ENCODE assay signal across 28 cellular contexts in genomic region chr16:8127096-8127495, GRCh38.
DNase-seq lines count a peak whose midpoint lies in the region; ATAC-seq, FAIRE-seq and TF ChIP-seq lines count a peak whose summit lies in the region.
"Had no signal": no experiment of that assay in that cellular context is flagged by ENCODE, and none has a peak within 500 bp of the region (broad histone marks: within the 10 kb centered on the region; RNA-seq: fewer than 3 reads in every experiment).

No MANE protein-coding gene starts in this region.

- H3K23me2 ChIP-seq in H1 (ENCODE audit: low read depth, low read length): no peaks in the 10 kb centered on the region

- ATAC-seq in left ventricle myocardium superior (no peak), HG03097 (IDR thresholded peaks at IDR 0.05; ENCODE audit: low FRiP score, unreplicated experiment) (no peak)
- no peak for ATAC-seq in natural killer cell treated with Interleukin-12 subunit alpha and Interleukin-12 subunit beta and Interleukin-15 and Interleukin-18, amount 100 ng/mL, for 72 hours
- ATAC-seq: GM12878 had no signal

- TF ChIP-seq EP300 in H1 (IDR thresholded peaks at IDR 0.05; ENCODE audit: borderline replicate concordance in 1 of 2, low read depth in 2 of 2, low read length in 2 of 2): no peak

- H2BK5ac ChIP-seq in H1 (ENCODE audit: low read depth, low read length): no peak overlapping the region

- H2BK15ac ChIP-seq in H1 (ENCODE audit: low read length): no peak overlapping the region

- peaks cover 9% of the 10 kb centered on the region for H3K27me3 Mint-ChIP-seq in nephron progenitor cell (ENCODE audit: low read depth, poor library complexity)
- no peaks in the 10 kb centered on the region for H3K27me3 Mint-ChIP-seq in natural killer cell treated with Interleukin-12 subunit alpha and Interleukin-12 subunit beta and Interleukin-15 and Interleukin-18, amount 100 ng/mL, for 72 hours
- H3K27me3 Mint-ChIP-seq: CD4-positive, alpha-beta memory T cell; CD4-positive, CD25-positive, alpha-beta regulatory T cell; CD8-positive, alpha-beta memory T cell had no signal

- no peak for TF ChIP-seq POLR2A in H1 (IDR thresholded peaks at IDR 0.05; ENCODE audit: control extremely low read depth in 1 of 2, low read depth in 2 of 2, low read length in 2 of 2)

- no peak overlapping the region for H3K4me3 ChIP-seq in H1 (ENCODE audit: extremely low read depth in 1 of 4, insufficient read depth in 2 of 4, low read depth in 3 of 4, low read length in 4 of 4)
- H3K4me3 ChIP-seq: BLaER1, GM12878 had no signal

- TF ChIP-seq RAD21 in H1 (IDR thresholded peaks at IDR 0.05 in 1 of 2, conservative IDR thresholded peaks at IDR 0.05 in 1 of 2; ENCODE audit: low read depth in 2 of 2, low read length in 2 of 2): no peak

- H3K27me3 ChIP-seq in H1 (replicated peaks in 1 of 4; ENCODE audit: control insufficient read depth in 3 of 4, extremely low read depth in 1 of 4, insufficient read depth in 3 of 4, low read length in 3 of 4): no peaks in the 10 kb centered on the region
- H3K27me3 ChIP-seq: BE2C, BLaER1 had no signal

- H4K5ac ChIP-seq in H1 (ENCODE audit: insufficient read length, low read depth, low read length): no peak overlapping the region

- H3K27ac Mint-ChIP-seq in nephron progenitor cell: peak overlapping the region; percentile 83
- H3K27ac Mint-ChIP-seq in natural killer cell treated with Interleukin-12 subunit alpha and Interleukin-12 subunit beta and Interleukin-15 and Interleukin-18, amount 100 ng/mL, for 72 hours: no peak overlapping the region
- H3K27ac Mint-ChIP-seq: CD14-positive monocyte; CD4-positive, alpha-beta memory T cell; CD4-positive, CD25-positive, alpha-beta regulatory T cell; CD8-positive, alpha-beta memory T cell had no signal

- H3K18ac ChIP-seq in H1 (ENCODE audit: extremely low read depth, low read length): no peak overlapping the region

- TF ChIP-seq CTCF in H1 (IDR thresholded peaks at IDR 0.05; ENCODE audit: control extremely low read depth in 1 of 3, insufficient read depth in 1 of 3, low read depth in 1 of 3, low read length in 3 of 3): no peak
- no peak for TF ChIP-seq CTCF in nephron progenitor cell (IDR thresholded peaks at IDR 0.05)

- H3K56ac ChIP-seq in H1 (replicated peaks; ENCODE audit: insufficient read length, low read depth, low read length): no peak overlapping the region

- 94% methylated on average over 10 of the region's 10 CpGs; no CpG with 5 or more reads in 1 of the 2 experiments for WGBS in H1 (ENCODE audit: extremely low coverage in 1 of 2, insufficient coverage in 1 of 2, insufficient read length in 1 of 2, insufficient replicate concordance in 2 of 2, low coverage in 1 of 2, low lambda C conversion rate in 2 of 2, missing lambda C conversion rate in 1 of 2), 2 experiments

- H3K9me3 ChIP-seq in H1 (ENCODE audit: insufficient read depth in 2 of 2, low read depth in 1 of 2, low read length in 1 of 2): peaks cover 3 to 7% of the 10 kb centered on the region in 2 experiments; a peak in 1 of 4 replicates
- H3K9me3 ChIP-seq: BE2C, BLaER1 had no signal

- CTCF ChIA-PET in H1 (lab: Charles Lee; ENCODE audit: partially characterized antibody): no interaction called here

- no peak overlapping the region for H3K14ac ChIP-seq in H1 (ENCODE audit: insufficient read length)

- peaks cover 10% of the 10 kb centered on the region for H3K9me3 Mint-ChIP-seq in nephron progenitor cell
- peaks cover 12% of the 10 kb centered on the region for H3K9me3 Mint-ChIP-seq in natural killer cell treated with Interleukin-12 subunit alpha and Interleukin-12 subunit beta and Interleukin-15 and Interleukin-18, amount 100 ng/mL, for 72 hours

- peaks cover 27% of the 10 kb centered on the region for H3K4me1 Mint-ChIP-seq in nephron progenitor cell
- no peaks in the 10 kb centered on the region for H3K4me1 Mint-ChIP-seq in natural killer cell treated with Interleukin-12 subunit alpha and Interleukin-12 subunit beta and Interleukin-15 and Interleukin-18, amount 100 ng/mL, for 72 hours (ENCODE audit: low read depth in 2 of 2)
- H3K4me1 Mint-ChIP-seq: CD14-positive monocyte; CD4-positive, alpha-beta memory T cell; CD4-positive, CD25-positive, alpha-beta regulatory T cell; CD8-positive, alpha-beta memory T cell had no signal

- intact Hi-C loops in left ventricle myocardium superior (cut with micrococcal nuclease): no loop called here

- DNase-seq in H1 (ENCODE audit: low read depth in 1 of 2, low spot score in 2 of 2): no peak
- DNase-seq in nephron progenitor cell: no peak
- DNase-seq in retina: peak; percentile 26
- DNase-seq in left ventricle myocardium superior: no peak
- DNase-seq in natural killer cell treated with Interleukin-12 subunit alpha and Interleukin-12 subunit beta and Interleukin-15 and Interleukin-18, amount 100 ng/mL, for 72 hours (ENCODE audit: low spot score): no peak
- DNase-seq in NCI-H1092 treated with DMSO at 0.1 percent for 48 hours (lab: John Stamatoyannopoulos, UW): no peak
- DNase-seq: 8988T; ACHN; BE2C; C1 segment of cervical spinal cord; CD4-positive, alpha-beta memory T cell; CD4-positive, CD25-positive, alpha-beta regulatory T cell; CD8-positive, alpha-beta memory T cell; COR-L47; DMS 273 treated with DMSO at 0.1 percent for 48 hours; DMS153; DMS53; DMS79; DND-41; EL; GDM1 had no signal

- POLR2A ChIA-PET in H1 (lab: Charles Lee; ENCODE audit: partially characterized antibody): no interaction called here

- no peak overlapping the region for H3K27ac ChIP-seq in H1 (ENCODE audit: low read depth, low read length)
- H3K27ac ChIP-seq: BLaER1 had no signal

- H2AK5ac ChIP-seq in H1 (ENCODE audit: low read depth, low read length): no peak overlapping the region

- no peak overlapping the region for H2BK12ac ChIP-seq in H1 (ENCODE audit: low read depth, low read length)

- H4K8ac ChIP-seq in H1 (ENCODE audit: extremely low read depth, insufficient read depth, low read length): peak overlapping the region; percentile 36; the same call in 1 of the 2 replicates

- H2AFZ ChIP-seq in H1 (ENCODE audit: low read length): no peak overlapping the region

- no peak overlapping the region for H3K9ac ChIP-seq in H1 (replicated peaks in 1 of 4; ENCODE audit: extremely low read depth in 1 of 4, low read depth in 3 of 4, low read length in 3 of 4)
- H3K9ac ChIP-seq: BLaER1 had no signal

- no peak for FAIRE-seq in H1 (lab: Jason Lieb, UNC)
- FAIRE-seq: A204.1, GM12878, GM12892, GM18507 had no signal

- no peaks in the 10 kb centered on the region for H3K79me1 ChIP-seq in H1 (ENCODE audit: low read depth, low read length)

- H2BK120ac ChIP-seq in H1 (replicated peaks; ENCODE audit: low read depth, low read length): no peak overlapping the region

- no peak overlapping the region for H3K4me3 Mint-ChIP-seq in nephron progenitor cell
- no peak overlapping the region for H3K4me3 Mint-ChIP-seq in natural killer cell treated with Interleukin-12 subunit alpha and Interleukin-12 subunit beta and Interleukin-15 and Interleukin-18, amount 100 ng/mL, for 72 hours
- H3K4me3 Mint-ChIP-seq: CD14-positive monocyte; CD4-positive, alpha-beta memory T cell; CD4-positive, CD25-positive, alpha-beta regulatory T cell; CD8-positive, alpha-beta memory T cell had no signal

- H3K79me2 ChIP-seq in H1 (ENCODE audit: control insufficient read depth in 1 of 2, insufficient read depth in 2 of 2, low read length in 2 of 2): no peaks in the 10 kb centered on the region

- H4K91ac ChIP-seq in H1 (replicated peaks; ENCODE audit: insufficient read length, low read length): no peak overlapping the region

- no peaks in the 10 kb centered on the region for H4K20me1 ChIP-seq in H1 (replicated peaks in 1 of 2; ENCODE audit: control insufficient read depth in 1 of 2, insufficient read depth in 2 of 2, low read length in 2 of 2)
- H4K20me1 ChIP-seq: BLaER1 had no signal

- H3K36me3 Mint-ChIP-seq in nephron progenitor cell (ENCODE audit: low read depth): no peaks in the 10 kb centered on the region
- peaks cover 4% of the 10 kb centered on the region for H3K36me3 Mint-ChIP-seq in natural killer cell treated with Interleukin-12 subunit alpha and Interleukin-12 subunit beta and Interleukin-15 and Interleukin-18, amount 100 ng/mL, for 72 hours
- H3K36me3 Mint-ChIP-seq: CD14-positive monocyte; CD4-positive, alpha-beta memory T cell; CD4-positive, CD25-positive, alpha-beta regulatory T cell; CD8-positive, alpha-beta memory T cell had no signal

- no peaks in the 10 kb centered on the region for H3K36me3 ChIP-seq in H1 (ENCODE audit: control insufficient read depth in 2 of 4, insufficient read depth in 4 of 4, low read length in 3 of 4)
- H3K36me3 ChIP-seq: BE2C, BLaER1 had no signal

- H3K4me2 ChIP-seq in H1 (ENCODE audit: insufficient read depth in 1 of 2, low read depth in 2 of 2, low read length in 2 of 2): no peak overlapping the region
- H3K4me2 ChIP-seq: BLaER1 had no signal

- no peaks in the 10 kb centered on the region for H3K4me1 ChIP-seq in H1 (replicated peaks in 1 of 4; ENCODE audit: control insufficient read depth in 3 of 4, insufficient read depth in 4 of 4, low read length in 3 of 4)
- H3K4me1 ChIP-seq: BE2C had no signal

- no peak overlapping the region for H2BK20ac ChIP-seq in H1 (ENCODE audit: low read length)

- H3K23ac ChIP-seq in H1 (ENCODE audit: insufficient read length): no peak overlapping the region

- no peak overlapping the region for H3K4ac ChIP-seq in H1 (replicated peaks; ENCODE audit: insufficient read length, low read depth, low read length)

TF ChIP-seq in H1, 55 proteins besides CTCF, POLR2A, EP300 and RAD21 (continues in another document):
- TF ChIP-seq CEBPB (IDR thresholded peaks at IDR 0.05; ENCODE audit: low read depth, low read length) (no peak), SRF (IDR thresholded peaks at IDR 0.05; ENCODE audit: low read depth, low read length) (no peak), JUND (IDR thresholded peaks at IDR 0.05; ENCODE audit: low read length) (no peak), CREB1 (IDR thresholded peaks at IDR 0.05) (no peak), SUZ12 (IDR thresholded peaks at IDR 0.05; ENCODE audit: low read length) (no peak), ATF3 (IDR thresholded peaks at IDR 0.05; ENCODE audit: insufficient read depth, low read depth, low read length) (no peak), GTF2F1 (IDR thresholded peaks at IDR 0.05; ENCODE audit: borderline replicate concordance, low read depth, low read length) (no peak), EGR1 (IDR thresholded peaks at IDR 0.05; ENCODE audit: borderline replicate concordance, low read depth, low read length) (no peak), TEAD4 (IDR thresholded peaks at IDR 0.05; ENCODE audit: low read depth, low read length) (no peak), JUN (IDR thresholded peaks at IDR 0.05; ENCODE audit: low read depth, low read length) (no peak), SAP30 (IDR thresholded peaks at IDR 0.05; ENCODE audit: insufficient read depth, insufficient replicate concordance, low read length) (no peak), ZNF274 (IDR thresholded peaks at IDR 0.05; ENCODE audit: borderline replicate concordance, extremely low read depth, low read length) (no peak)
